In the genomic region with DNA sequence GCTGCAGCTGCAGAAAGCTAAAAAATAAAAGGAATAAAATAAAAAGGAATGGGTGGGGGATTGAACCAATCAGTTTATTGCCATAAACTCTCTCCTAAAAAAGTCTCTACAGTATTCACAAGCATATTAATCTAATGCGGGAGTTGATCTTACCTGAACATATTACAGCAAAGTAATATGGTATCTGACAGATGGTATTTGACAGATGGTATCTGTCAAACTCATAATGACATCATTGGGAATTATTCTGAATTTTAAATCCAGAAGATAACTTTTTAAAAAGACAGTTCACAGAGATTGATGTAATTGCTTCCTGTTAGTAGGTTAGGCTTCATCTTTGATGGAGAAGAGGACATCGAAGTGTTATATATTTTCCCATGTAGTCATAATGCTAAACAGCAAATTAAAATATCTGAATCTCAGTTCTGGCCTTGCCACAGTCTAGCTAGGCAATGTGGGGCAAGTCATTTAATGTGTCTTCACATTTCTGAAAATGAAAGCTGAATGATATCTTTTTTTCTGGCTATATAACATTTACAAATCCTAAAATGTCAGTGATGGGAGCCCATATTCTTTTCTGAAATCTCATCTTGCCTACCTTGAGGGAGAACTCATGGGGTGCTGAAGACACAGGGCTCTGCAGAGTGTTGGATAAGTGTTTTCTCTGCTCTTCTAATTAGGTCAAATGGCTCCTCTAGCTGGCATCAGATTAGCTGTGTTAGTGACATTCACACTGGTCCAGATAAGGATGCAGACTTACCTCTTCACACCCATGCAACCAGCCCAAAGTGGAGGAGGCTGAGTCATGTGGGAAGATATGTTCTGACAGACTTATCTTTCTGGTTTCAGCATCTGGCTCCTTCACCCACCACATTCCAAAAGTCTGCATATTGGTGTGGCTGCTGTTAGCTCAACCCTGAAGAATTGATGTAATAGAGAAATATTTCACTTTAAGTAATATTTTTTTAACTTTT, we compare ENCODE assay signal across 15 cellular contexts. TPM values are rescaled to one million over a fixed set of nuclear protein-coding genes. Genes with fewer than 3 reads are reported as not detected.
DNase-seq lines count a peak whose midpoint lies in the region; ATAC-seq and TF ChIP-seq lines count a peak whose summit lies in the region.
"Had no signal": no experiment of that assay in that cellular context is flagged by ENCODE, and none has a peak within 500 bp of the region (broad histone marks: within the 10 kb centered on the region; RNA-seq: fewer than 3 reads in every experiment).

No MANE protein-coding gene starts in this region.

- peaks cover 5% of the 10 kb centered on the region for H3K27me3 ChIP-seq in mammary epithelial cell (ENCODE audit: insufficient read depth, low read length)
- H3K27me3 ChIP-seq in breast epithelium: no peaks in the 10 kb centered on the region
- H3K27me3 ChIP-seq in stomach: no peaks in the 10 kb centered on the region

- in situ Hi-C loops in mammary epithelial cell (cut with MboI; ENCODE audit: low sequenced_read_pairs in 2 of 2): no loop called here

- no peaks in the 10 kb centered on the region for H3K9me3 ChIP-seq in mammary epithelial cell (replicated peaks; ENCODE audit: insufficient read depth, low read length)
- H3K9me3 ChIP-seq in breast epithelium: no peaks in the 10 kb centered on the region
- H3K9me3 ChIP-seq in stomach: no peaks in the 10 kb centered on the region
- H3K9me3 ChIP-seq: heart left ventricle had no signal

- H3K9ac ChIP-seq in mammary epithelial cell (ENCODE audit: insufficient read depth, low read length): no peak overlapping the region

- no peaks in the 10 kb centered on the region for H4K20me1 ChIP-seq in mammary epithelial cell (ENCODE audit: insufficient read depth, low read length)

- BruUV-seq in mammary epithelial cell (replicated peaks; lab: Mats Ljungman, UMichigan): no TSS peak

- peak; percentile 24 for ATAC-seq in central memory CD8-positive, alpha-beta T cell (replicated peaks; ENCODE audit: extremely low read depth, poor library complexity, severe bottlenecking)
- no peak for ATAC-seq in GM21825 (IDR thresholded peaks at IDR 0.05; ENCODE audit: unreplicated experiment)
- ATAC-seq: heart left ventricle had no signal

- TF ChIP-seq POLR2A in breast epithelium (IDR thresholded peaks at IDR 0.05) (no peak), stomach (IDR thresholded peaks at IDR 0.05) (no peak)

- DNase-seq in mammary epithelial cell (peak; percentile 57), breast epithelium (ENCODE audit: low spot score in 2 of 2) (no peak), NCI-H524 treated with DMSO at 0.1 percent for 48 hours (lab: John Stamatoyannopoulos, UW) (peak; percentile 22), skeletal muscle cell (ENCODE audit: low read depth) (peak; percentile 44), stomach (no peak), NCI-H2196 (lab: John Stamatoyannopoulos, UW; ENCODE audit: unreplicated experiment) (no peak)
- DNase-seq in central memory CD8-positive, alpha-beta T cell (ENCODE audit: low spot score in 2 of 2): no peak
- DNase-seq: GOT3, heart left ventricle, mesenchymal stem cell, NCI-H187 treated with DMSO at 0.1 percent for 48 hours had no signal

- H3K27ac Mint-ChIP-seq in central memory CD8-positive, alpha-beta T cell (ENCODE audit: low read depth): no peak overlapping the region
- H3K27ac Mint-ChIP-seq: dendritic cell treated with granulocyte-macrophage colony-stimulating factor and Interleukin-4, amounts not matched to agents 40 ng/mL and 50 ng/mL, for 4 days had no signal

- CTCF ChIA-PET in mammary epithelial cell (lab: Charles Lee; ENCODE audit: low non-redundant PET): no interaction called here

- dilution Hi-C loops in mammary epithelial cell (cut with HindIII; ENCODE audit: low sequenced_read_pairs): no loop called here

- H3K4me3 ChIP-seq in mammary epithelial cell (replicated peaks in 1 of 3; ENCODE audit: insufficient read depth in 1 of 3, low read depth in 2 of 3, low read length in 3 of 3): no peak overlapping the region
- no peak overlapping the region for H3K4me3 ChIP-seq in breast epithelium
- no peak overlapping the region for H3K4me3 ChIP-seq in skeletal muscle cell (ENCODE audit: low read depth, low read length)
- H3K4me3 ChIP-seq in stomach: no peak overlapping the region
- H3K4me3 ChIP-seq: heart left ventricle had no signal

- WGBS in mammary epithelial cell (ENCODE audit: low coverage, missing lambda C conversion rate): 83% methylated on average over 2 of the region's 2 CpGs
- WGBS in stomach, 5 donors: 89 to 97% (median 91%) methylated on average over 2 of the region's 2 CpGs

- TF ChIP-seq CTCF in mammary epithelial cell (conservative IDR thresholded peaks at IDR 0.05 in 1 of 2, IDR thresholded peaks at IDR 0.05 in 1 of 2; ENCODE audit: extremely low read depth in 1 of 2, insufficient read depth in 1 of 2, low read depth in 1 of 2, low read length in 2 of 2): no peak
- TF ChIP-seq CTCF in breast epithelium (IDR thresholded peaks at IDR 0.05): no peak
- TF ChIP-seq CTCF in stomach (IDR thresholded peaks at IDR 0.05): no peak

- no peaks in the 10 kb centered on the region for H3K27me3 Mint-ChIP-seq in central memory CD8-positive, alpha-beta T cell

- H3K4me3 Mint-ChIP-seq in central memory CD8-positive, alpha-beta T cell: no peak overlapping the region
- H3K4me3 Mint-ChIP-seq: dendritic cell treated with granulocyte-macrophage colony-stimulating factor and Interleukin-4, amounts not matched to agents 40 ng/mL and 50 ng/mL, for 4 days had no signal

- H3K36me3 ChIP-seq in mammary epithelial cell (ENCODE audit: insufficient read depth, low read length): no peaks in the 10 kb centered on the region
- H3K36me3 ChIP-seq in breast epithelium: no peaks in the 10 kb centered on the region
- H3K36me3 ChIP-seq in stomach: no peaks in the 10 kb centered on the region
- H3K36me3 ChIP-seq: heart left ventricle had no signal

- no peak overlapping the region for H3K4me2 ChIP-seq in mammary epithelial cell (ENCODE audit: insufficient read depth, low read depth, low read length)

- H3K9me3 Mint-ChIP-seq in central memory CD8-positive, alpha-beta T cell: no peaks in the 10 kb centered on the region
- H3K9me3 Mint-ChIP-seq: dendritic cell treated with granulocyte-macrophage colony-stimulating factor and Interleukin-4, amounts not matched to agents 40 ng/mL and 50 ng/mL, for 4 days had no signal

- H3K27ac ChIP-seq in mammary epithelial cell (ENCODE audit: insufficient read depth, low read depth, low read length) (no peak overlapping the region), breast epithelium (no peak overlapping the region), stomach (no peak overlapping the region)
- H3K27ac ChIP-seq: heart left ventricle had no signal

- H3K4me1 ChIP-seq in mammary epithelial cell (ENCODE audit: insufficient read depth, low read length) (no peaks in the 10 kb centered on the region), breast epithelium (no peaks in the 10 kb centered on the region), stomach (peaks cover 0 to 8% (median 0%) of the 10 kb centered on the region in 4 donors)
- H3K4me1 ChIP-seq: heart left ventricle had no signal

- intact Hi-C loops in mammary epithelial cell (cut with micrococcal nuclease): no loop called here
- intact Hi-C loops in breast epithelium (cut with DNase I; ENCODE audit: low total_unique reads): no loop called here
- intact Hi-C loops in stomach (cut with DNase I; ENCODE audit: low total_unique reads): no loop called here

- TF ChIP-seq EP300 in stomach (IDR thresholded peaks at IDR 0.05): no peak

- H3K36me3 Mint-ChIP-seq in central memory CD8-positive, alpha-beta T cell (ENCODE audit: insufficient read depth): no peaks in the 10 kb centered on the region

- H2AFZ ChIP-seq in mammary epithelial cell (ENCODE audit: low read depth, low read length): no peak overlapping the region

- H3K4me1 Mint-ChIP-seq in central memory CD8-positive, alpha-beta T cell: no peaks in the 10 kb centered on the region

- no peaks in the 10 kb centered on the region for H3K79me2 ChIP-seq in mammary epithelial cell (ENCODE audit: insufficient read depth, low read length)

RNA-seq across cellular contexts. Expression of gene LIPM, which starts 2.1 kb away (rescaled TPM):
- total RNA-seq in mammary epithelial cell: not detected
- polyA plus RNA-seq in mammary epithelial cell: not detected
- polyA minus RNA-seq in mammary epithelial cell: not detected
- total RNA-seq in breast epithelium: not detected
- not detected for total RNA-seq in stomach
- polyA plus RNA-seq in stomach: not detected
- total RNA-seq: heart left ventricle, posterior vena cava, ureter had no signal
- polyA plus RNA-seq: heart left ventricle had no signal

RNA-seq across cellular contexts. Expression of gene LIPN, which starts 40.6 kb away (rescaled TPM):
- total RNA-seq in mammary epithelial cell (not detected), breast epithelium (not detected), stomach (1 to 10 TPM in 1 of 5 donors, not detected in 4; 1.1 TPM)
- polyA plus RNA-seq in mammary epithelial cell (not detected), stomach (not detected)
- polyA minus RNA-seq in mammary epithelial cell: not detected
- total RNA-seq: ureter had no signal
- polyA plus RNA-seq: heart left ventricle had no signal

RNA-seq across cellular contexts. Expression of gene ANKRD22, which starts 51.2 kb away (rescaled TPM):
- total RNA-seq in mammary epithelial cell (under 1 TPM in 1 of 2 donors, not detected in 1; 0.87 TPM), breast epithelium (1 to 10 TPM in 1 of 3 donors, under 1 TPM in 1, not detected in 1; 0.59 to 1.6 TPM), stomach (10 to 100 TPM in 3 of 5 donors, 1 to 10 TPM in 2; 6.4 to 63.9 (median 13.8) TPM)
- polyA plus RNA-seq in mammary epithelial cell (2.7 TPM), stomach (10 to 100 TPM; 35.0 to 45.5 (median 37.9) TPM)
- not detected for polyA minus RNA-seq in mammary epithelial cell

Comparison
In these comparisons a context has a peak if more than half of its experiments do, and no peak if none do; other contexts are left out.
1. DNase-seq: peak in mammary epithelial cell (single experiment), NCI-H524 treated with DMSO at 0.1 percent for 48 hours (single experiment) and skeletal muscle cell (single experiment); none in breast epithelium (0 of 2), central memory CD8-positive, alpha-beta T cell (0 of 2), stomach (single experiment) and NCI-H2196 (single experiment).